ENCODE assay signal across 20 cellular contexts in the genomic region with DNA sequence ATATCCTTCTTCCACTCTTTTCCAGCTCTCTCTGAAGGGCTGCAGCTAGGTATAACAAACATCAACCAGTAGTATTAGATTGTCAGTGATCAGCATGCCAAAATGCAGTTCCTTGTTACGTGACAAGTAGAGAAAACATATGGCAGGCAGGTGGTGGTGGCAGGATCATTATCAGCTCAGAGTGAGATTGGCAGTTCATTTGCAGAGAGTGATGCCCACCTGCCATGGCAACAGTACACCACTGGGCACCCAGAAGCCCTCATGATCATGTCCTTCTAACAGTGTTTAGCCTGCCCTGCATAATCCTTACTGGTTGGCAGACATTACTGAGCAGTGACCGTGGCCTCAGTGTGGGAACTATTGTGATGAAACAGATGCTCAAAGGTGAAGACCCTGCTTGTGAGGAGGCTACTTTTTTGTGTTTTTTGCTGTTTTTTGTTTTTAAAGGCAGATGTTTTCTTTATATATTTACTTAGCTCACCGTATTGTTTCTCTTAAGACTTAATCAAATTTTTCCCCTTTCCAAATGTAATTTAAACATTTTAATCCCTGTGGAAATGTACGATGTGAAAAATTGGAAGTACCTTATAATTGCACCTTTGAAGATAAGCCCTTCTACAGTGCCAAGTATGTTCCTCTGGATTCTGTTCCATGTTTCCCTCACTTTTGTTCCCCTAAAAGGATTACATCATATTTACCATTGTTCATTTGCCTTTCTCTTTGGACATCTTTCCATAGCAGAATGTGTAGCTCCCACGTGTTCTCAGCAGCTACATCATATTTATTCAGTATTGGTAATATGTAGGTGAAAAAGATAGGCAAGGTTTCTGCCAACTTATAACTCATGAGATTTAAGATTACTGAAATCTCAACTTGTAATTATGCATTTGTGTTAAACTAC.
A peak's percentile ranks its signal among the peaks of the same experiment; 100 is the strongest.
DNase-seq lines count a peak whose midpoint lies in the region; ATAC-seq, FAIRE-seq and TF ChIP-seq lines count a peak whose summit lies in the region.
"Had no signal": no experiment of that assay in that cellular context is flagged by ENCODE, and none has a peak within 500 bp of the region (broad histone marks: within the 10 kb centered on the region; RNA-seq: fewer than 3 reads in every experiment).

No MANE protein-coding gene starts in this region.

- H3K9me3 ChIP-seq in K562 (replicated peaks; ENCODE audit: control insufficient read depth, insufficient read depth, low read depth, low read length) (peaks cover 2% of the 10 kb centered on the region; the same call in 1 of the 2 replicates), neural cell (ENCODE audit: low read length) (no peaks in the 10 kb centered on the region), right cardiac atrium (ENCODE audit: control insufficient read depth, low read length) (no peaks in the 10 kb centered on the region)
- H3K9me3 ChIP-seq: esophagus squamous epithelium, thoracic aorta had no signal

- H3K4me3 ChIP-seq in K562, result no peak overlapping the region
- H3K4me3 ChIP-seq in neural cell (ENCODE audit: low read length), result no peak overlapping the region
- no peak overlapping the region for H3K4me3 ChIP-seq in H7 (ENCODE audit: insufficient read depth, low read depth, low read length)
- H3K4me3 ChIP-seq in right cardiac atrium (ENCODE audit: low read length), result no peak overlapping the region
- H3K4me3 ChIP-seq: esophagus squamous epithelium, heart right ventricle, lung, smooth muscle cell, thoracic aorta had no signal

- H3K79me2 ChIP-seq in K562 (ENCODE audit: control insufficient read depth, insufficient read depth, low read length) (peaks cover 41% of the 10 kb centered on the region), neural cell (replicated peaks; ENCODE audit: insufficient read depth, low read length) (no peaks in the 10 kb centered on the region)

- no peak overlapping the region for H3K27ac ChIP-seq in K562 (ENCODE audit: extremely low read depth, low read depth, low read length)
- no peak overlapping the region for H3K27ac ChIP-seq in neural cell (ENCODE audit: low read length)
- H3K27ac ChIP-seq in right cardiac atrium (ENCODE audit: low read length), result no peak overlapping the region
- H3K27ac ChIP-seq: esophagus squamous epithelium, heart right ventricle, HL-60, thoracic aorta, VCaP had no signal

- no peaks in the 10 kb centered on the region for H3K9me1 ChIP-seq in K562 (ENCODE audit: control insufficient read depth, insufficient read depth, low read length)

- H3F3A ChIP-seq in neural cell (ENCODE audit: insufficient read depth, low read length, poor library complexity, severe bottlenecking), result no peaks in the 10 kb centered on the region

- DNase-seq in NCI-H1092 (lab: John Stamatoyannopoulos, UW), result peak; percentile 34
- DNase-seq in NCI-H2081 treated with DMSO at 0.1 percent for 48 hours (lab: John Stamatoyannopoulos, UW), result peak; percentile 57
- no peak for DNase-seq in K562 (ENCODE audit: extremely low read depth in 1 of 4, low spot score in 3 of 4)
- no peak for DNase-seq in ACHN
- no peak for DNase-seq in H7
- DNase-seq in right cardiac atrium, result no peak
- DNase-seq: activated CD4-positive, alpha-beta T cell treated with anti-CD3 and anti-CD28 coated beads, Interleukin-2, amount 50 U/mL, for 48 hours; activated T-cell treated with anti-CD3 and anti-CD28 coated beads, Interleukin-2, amount 50 U/mL, for 1 hour; esophagus squamous epithelium; heart right ventricle; naive thymus-derived CD4-positive, alpha-beta T cell; NCI-H1048; NK-92 treated with Interleukin-12 subunit alpha and Interleukin-12 subunit beta, amount 100 ng/mL, for 24 hours had no signal

- no peak for TF ChIP-seq RAD21 in K562 (CRISPR knock-in tag; conservative IDR thresholded peaks at IDR 0.05 in 1 of 2, IDR thresholded peaks at IDR 0.05 in 1 of 2)
- no peak for TF ChIP-seq RAD21 in neural cell (conservative IDR thresholded peaks at IDR 0.05)

- in situ Hi-C loops in K562 (cut with MboI), result no loop called here
- in situ Hi-C loops in ACHN (cut with HindIII; ENCODE audit: low pct_ligation_motif_present, low pct_unique_long_range_greater_than_20kb, low sequenced_read_pairs), result no loop called here

- H3K4me1 ChIP-seq in K562 (replicated peaks in 1 of 2; ENCODE audit: control insufficient read depth in 2 of 2, insufficient read depth in 2 of 2, low read length in 2 of 2), result no peaks in the 10 kb centered on the region
- H3K4me1 ChIP-seq in right cardiac atrium (ENCODE audit: control insufficient read depth, insufficient read depth, low read length), result peaks cover 2% of the 10 kb centered on the region

- intact Hi-C loops in K562 (cut with micrococcal nuclease) (no loop called here), right cardiac atrium (cut with DNase I) (no loop called here)

- 93% methylated on average over 5 of the region's 5 CpGs for WGBS in K562 (ENCODE audit: insufficient coverage, low coverage, missing lambda C conversion rate)
- WGBS in right cardiac atrium, result 63% methylated on average over 5 of the region's 5 CpGs

- TF ChIP-seq EP300 in K562 (IDR thresholded peaks at IDR 0.05; ENCODE audit: low read length) (no peak), neural cell (conservative IDR thresholded peaks at IDR 0.05; ENCODE audit: poor library complexity, severe bottlenecking) (peak; percentile 68)

- POLR2A ChIA-PET in K562 (lab: Yijun Ruan, JAX), result interaction anchor here (0.5 to 0.7 kb wide), 2 partner anchors 8 to 152 kb away, joined by 4 read pairs; no protein-coding TSS in a partner anchor

- CTCF ChIA-PET in K562 (lab: Yijun Ruan, JAX; ENCODE audit: low intra/inter-chr PET ratio), result no interaction called here

- no peak for FAIRE-seq in K562 (lab: Jason Lieb, UNC)
- FAIRE-seq: bronchial epithelial cell had no signal

- no peak overlapping the region for H2AFZ ChIP-seq in K562 (ENCODE audit: low read depth, low read length)
- no peak overlapping the region for H2AFZ ChIP-seq in neural cell (ENCODE audit: low read depth, low read length)

- TF ChIP-seq POLR2A in K562 (conservative IDR thresholded peaks at IDR 0.05), result no peak

- TF ChIP-seq CTCF in K562 (IDR thresholded peaks at IDR 0.05 in 2 of 3, conservative IDR thresholded peaks at IDR 0.05 in 1 of 3; ENCODE audit: insufficient read depth in 2 of 3, low read depth in 1 of 3, low read length in 3 of 3) (no peak), neural cell (IDR thresholded peaks at IDR 0.05; ENCODE audit: poor library complexity, severe bottlenecking) (no peak)

- H3K36me3 ChIP-seq in K562 (ENCODE audit: control insufficient read depth, insufficient read depth, low read length) (peaks cover 39% of the 10 kb centered on the region; the same call in 2 of the 3 replicates), neural cell (ENCODE audit: insufficient read depth, low read length) (no peaks in the 10 kb centered on the region), H7 (replicated peaks; ENCODE audit: control insufficient read depth, insufficient read depth, low read length) (no peaks in the 10 kb centered on the region)
- H3K36me3 ChIP-seq: esophagus squamous epithelium, heart right ventricle, thoracic aorta had no signal

- no peak overlapping the region for H3K9ac ChIP-seq in K562 (ENCODE audit: insufficient read depth in 1 of 2, low read depth in 2 of 2, low read length in 2 of 2)
- no peak overlapping the region for H3K9ac ChIP-seq in neural cell (ENCODE audit: low read length)

- no peaks in the 10 kb centered on the region for H3K27me3 ChIP-seq in K562 (ENCODE audit: control insufficient read depth in 2 of 2, insufficient read depth in 2 of 2, low read length in 2 of 2)
- no peaks in the 10 kb centered on the region for H3K27me3 ChIP-seq in neural cell (ENCODE audit: insufficient read depth, low read depth, low read length)
- no peaks in the 10 kb centered on the region for H3K27me3 ChIP-seq in H7 (ENCODE audit: control insufficient read depth, insufficient read depth, low read length)
- H3K27me3 ChIP-seq in right cardiac atrium (ENCODE audit: control insufficient read depth, insufficient read depth), result no peaks in the 10 kb centered on the region
- H3K27me3 ChIP-seq: esophagus squamous epithelium, heart right ventricle had no signal

- H3K4me2 ChIP-seq in K562 (ENCODE audit: insufficient read depth, low read length), result no peak overlapping the region
- H3K4me2 ChIP-seq in neural cell (ENCODE audit: low read length), result no peak overlapping the region
- H3K4me2 ChIP-seq: smooth muscle cell had no signal

- no TSS peak for BruUV-seq in K562 (replicated peaks; lab: Mats Ljungman, UMichigan)

- ATAC-seq in K562 (0 out of 3 replicates have a peak, but pooled peaks have one; percentile 23), right cardiac atrium (no peak)
- ATAC-seq: heart right ventricle; naive thymus-derived CD4-positive, alpha-beta T cell had no signal

- no peaks in the 10 kb centered on the region for H4K20me1 ChIP-seq in K562 (replicated peaks; ENCODE audit: control insufficient read depth, insufficient read depth, low read length)
- H4K20me1 ChIP-seq in neural cell (ENCODE audit: insufficient read depth), result no peaks in the 10 kb centered on the region

- no peaks in the 10 kb centered on the region for H3K9me2 ChIP-seq in neural cell (ENCODE audit: insufficient read depth, low read length)

TF ChIP-seq in K562, 482 proteins besides CTCF, POLR2A, EP300 and RAD21 (continues in another document):
- TF ChIP-seq RBM22 (IDR thresholded peaks at IDR 0.05; ENCODE audit: low read depth, low read length, poor library complexity, severe bottlenecking), result peak; percentile 19
- TF ChIP-seq ZNF124 (CRISPR knock-in tag; IDR thresholded peaks at IDR 0.05), result no peak
- 0 out of 2 replicates have a peak, but pooled peaks have one; percentile 17 for TF ChIP-seq PTTG1 (tag; IDR thresholded peaks at IDR 0.05; ENCODE audit: low read depth)
- no peak for TF ChIP-seq U2AF2 (optimal IDR thresholded peaks at IDR 0.05; ENCODE audit: low read depth, low read length)
- no peak for TF ChIP-seq TGIF2 (CRISPR knock-in tag; IDR thresholded peaks at IDR 0.05)

TF ChIP-seq in neural cell, 6 proteins besides CTCF, POLR2A, EP300 and RAD21 (continues in another document):
- TF ChIP-seq MXI1 (conservative IDR thresholded peaks at IDR 0.05; ENCODE audit: poor library complexity, severe bottlenecking) (peak; percentile 11), TAF1 (IDR thresholded peaks at IDR 0.05; ENCODE audit: low read depth) (no peak), SMC3 (conservative IDR thresholded peaks at IDR 0.05; ENCODE audit: poor library complexity) (no peak), POLR2AphosphoS5 (IDR thresholded peaks at IDR 0.05) (peak; percentile 40)

Comparison
In these comparisons a context has a peak if more than half of its experiments do, and no peak if none do; other contexts are left out.
1. DNase-seq: peak in NCI-H1092 (single experiment) and NCI-H2081 treated with DMSO at 0.1 percent for 48 hours (single experiment); none in K562 (0 of 4), ACHN (single experiment), H7 (single experiment) and right cardiac atrium (0 of 3).